Comparison of ENCODE assay signal across 8 cellular contexts in the genomic region with DNA sequence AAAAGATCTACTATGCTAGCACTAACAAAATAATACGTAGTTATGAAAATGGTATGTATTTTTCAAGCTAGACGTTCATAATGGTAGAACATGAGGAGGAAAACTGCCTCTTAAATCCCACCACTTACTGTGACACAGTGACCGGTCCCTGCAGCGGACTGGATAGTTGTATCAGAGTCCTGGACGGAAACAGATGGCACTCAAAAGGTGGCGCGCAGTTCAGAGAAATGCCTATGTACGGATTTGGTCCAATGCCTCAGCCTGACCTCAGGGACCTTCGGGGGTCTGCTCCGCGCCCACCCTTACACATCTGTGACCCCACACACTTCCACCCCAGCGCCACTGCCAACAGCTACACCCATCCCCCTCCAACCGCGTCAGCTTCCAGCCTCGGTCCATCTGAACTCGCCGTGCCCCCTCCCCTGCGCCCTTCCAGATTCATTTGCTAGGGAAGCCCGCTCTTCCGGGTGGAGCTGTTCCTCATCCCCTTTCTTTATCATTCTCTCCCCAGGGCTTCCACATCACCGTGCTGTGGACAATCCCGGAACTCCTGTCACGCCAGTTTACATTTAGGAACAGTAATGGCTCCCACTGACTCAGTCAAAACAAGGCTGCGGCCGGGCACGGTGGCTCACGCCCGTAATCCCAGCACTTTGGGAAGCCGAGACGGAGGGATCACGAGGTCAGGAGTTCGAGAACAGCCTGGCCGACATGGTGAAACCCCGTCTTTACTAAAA. TPM values are rescaled to one million over a fixed set of nuclear protein-coding genes. Genes with fewer than 3 reads are reported as not detected.
A peak's percentile ranks its signal among the peaks of the same experiment; 100 is the strongest.
DNase-seq lines count a peak whose midpoint lies in the region; ATAC-seq and TF ChIP-seq lines count a peak whose summit lies in the region.

No MANE protein-coding gene starts in this region.

- intact Hi-C loops in A673 (cut with micrococcal nuclease; ENCODE audit: unreplicated experiment) = no loop called here
- intact Hi-C loops in activated CD8-positive, alpha-beta T cell treated with anti-CD3 and anti-CD28 coated beads for 36 hours (cut with micrococcal nuclease) = no loop called here

- CTCF ChIA-PET in A673 (lab: Charles Lee) = interaction anchor here (0.6 to 1.2 kb wide), 2 partner anchors 14 to 57 kb away, joined by 3 to 9 read pairs; no protein-coding TSS in a partner anchor
- CTCF ChIA-PET in activated CD8-positive, alpha-beta T cell treated with anti-CD3 and anti-CD28 coated beads for 36 hours (lab: Charles Lee) = interaction anchor here (1.1 to 2.2 kb wide), 4 partner anchors 9 to 57 kb away, joined by 3 to 13 read pairs (median 4); partner anchors contain the start of gene TTYH1

- peak overlapping the region; percentile 73 to 99 (median 97) for H3K9ac ChIP-seq in subcutaneous abdominal adipose tissue (ENCODE audit: low read length in 5 of 5)

- H3K4me3 Mint-ChIP-seq in activated CD8-positive, alpha-beta T cell treated with anti-CD3 and anti-CD28 coated beads for 36 hours = peak overlapping the region; percentile 99

- H3K4me3 ChIP-seq in A673 (ENCODE audit: low read depth, low read length, poor library complexity, severe bottlenecking) = peak overlapping the region; percentile 85
- H3K4me3 ChIP-seq in epithelial cell of proximal tubule (ENCODE audit: low read depth, low read length) = peak overlapping the region; percentile 80
- H3K4me3 ChIP-seq in mononuclear cell (ENCODE audit: low read length) = peak overlapping the region; percentile 91
- peak overlapping the region; percentile 84 to 99 (median 90) for H3K4me3 ChIP-seq in subcutaneous abdominal adipose tissue (ENCODE audit: low read depth in 1 of 5, low read length in 5 of 5)

- ATAC-seq in GM18502 (IDR thresholded peaks at IDR 0.05; ENCODE audit: poor library complexity, unreplicated experiment) (peak; percentile 11), HG03045 (IDR thresholded peaks at IDR 0.05; ENCODE audit: unreplicated experiment) (no peak)
- ATAC-seq in activated CD8-positive, alpha-beta T cell treated with anti-CD3 and anti-CD28 coated beads for 36 hours = peak; percentile 11

- no peaks in the 10 kb centered on the region for H3K9me3 Mint-ChIP-seq in activated CD8-positive, alpha-beta T cell treated with anti-CD3 and anti-CD28 coated beads for 36 hours

- H3K4me1 ChIP-seq in A673 (ENCODE audit: insufficient read depth, low read length, poor library complexity, severe bottlenecking) = peaks cover 14% of the 10 kb centered on the region
- peaks cover 36% of the 10 kb centered on the region for H3K4me1 ChIP-seq in mononuclear cell (ENCODE audit: insufficient read depth, low read length)
- H3K4me1 ChIP-seq in subcutaneous abdominal adipose tissue (ENCODE audit: control insufficient read depth in 5 of 5, insufficient read depth in 5 of 5, low read length in 5 of 5) = peaks cover 4 to 49% (median 36%) of the 10 kb centered on the region in 5 donors

- H3K36me3 Mint-ChIP-seq in activated CD8-positive, alpha-beta T cell treated with anti-CD3 and anti-CD28 coated beads for 36 hours (ENCODE audit: low read depth) = peaks cover 53% of the 10 kb centered on the region

- BruUV-seq in A673 (replicated peaks; lab: Mats Ljungman, UMichigan) = TSS peak; percentile 57

- H3K4me1 Mint-ChIP-seq in activated CD8-positive, alpha-beta T cell treated with anti-CD3 and anti-CD28 coated beads for 36 hours (ENCODE audit: low read depth) = peaks cover 32% of the 10 kb centered on the region

- H3K27ac ChIP-seq in A673 (ENCODE audit: low read depth, low read length, poor library complexity, severe bottlenecking) (peak overlapping the region; percentile 98), subcutaneous abdominal adipose tissue (ENCODE audit: low read depth, low read length) (peak overlapping the region; percentile 98)

- peaks cover 2% of the 10 kb centered on the region for H3K27me3 Mint-ChIP-seq in activated CD8-positive, alpha-beta T cell treated with anti-CD3 and anti-CD28 coated beads for 36 hours

- peak overlapping the region; percentile 99 for H3K27ac Mint-ChIP-seq in activated CD8-positive, alpha-beta T cell treated with anti-CD3 and anti-CD28 coated beads for 36 hours

- peaks cover 37% of the 10 kb centered on the region for H3K36me3 ChIP-seq in A673 (ENCODE audit: insufficient read depth, low read length, poor library complexity, severe bottlenecking)
- H3K36me3 ChIP-seq in subcutaneous abdominal adipose tissue (ENCODE audit: control insufficient read depth in 5 of 5, insufficient read depth in 5 of 5, low read length in 5 of 5) = peaks cover 3 to 36% (median 34%) of the 10 kb centered on the region in 5 donors

- TF ChIP-seq CTCF in A673 (conservative IDR thresholded peaks at IDR 0.05; ENCODE audit: low read depth, low read length) (no peak), epithelial cell of proximal tubule (conservative IDR thresholded peaks at IDR 0.05; ENCODE audit: low read depth, low read length) (no peak)
- TF ChIP-seq CTCF in activated CD8-positive, alpha-beta T cell treated with anti-CD3 and anti-CD28 coated beads for 36 hours (IDR thresholded peaks at IDR 0.05) = no peak

- DNase-seq in A673 (ENCODE audit: low spot score) = peak; percentile 60
- DNase-seq in MV-4-11 (lab: John Stamatoyannopoulos, UW) = peak; percentile 52
- DNase-seq in activated CD8-positive, alpha-beta T cell treated with anti-CD3 and anti-CD28 coated beads for 36 hours = peak; percentile 59
- DNase-seq in epithelial cell of proximal tubule (ENCODE audit: low read depth) = no peak

- POLR2A ChIA-PET in A673 (lab: Charles Lee; ENCODE audit: low non-redundant PET) = interaction anchor here (0.6 to 0.7 kb wide), 2 partner anchors 11 to 28 kb away, joined by 3 to 4 read pairs; no protein-coding TSS in a partner anchor
- POLR2A ChIA-PET in activated CD8-positive, alpha-beta T cell treated with anti-CD3 and anti-CD28 coated beads for 36 hours (lab: Charles Lee) = interaction anchor here (0.6 to 4.5 kb wide), 13 partner anchors 8 to 289 kb away, joined by 3 to 38 read pairs (median 4); partner anchors contain the start of genes LENG1, LENG9, MBOAT7 and RPS9

- H3K9me3 ChIP-seq in A673 (ENCODE audit: low read depth, low read length, poor library complexity, severe bottlenecking) (no peaks in the 10 kb centered on the region), mononuclear cell (ENCODE audit: low read depth, low read length) (no peaks in the 10 kb centered on the region), subcutaneous abdominal adipose tissue (ENCODE audit: control insufficient read depth in 5 of 5, low read length in 5 of 5) (no peaks in the 10 kb centered on the region)

- H3K27me3 ChIP-seq in A673 (replicated peaks; ENCODE audit: insufficient read depth, low read depth, low read length, poor library complexity) (no peaks in the 10 kb centered on the region), mononuclear cell (ENCODE audit: insufficient read depth, low read length) (no peaks in the 10 kb centered on the region), subcutaneous abdominal adipose tissue (ENCODE audit: control insufficient read depth in 5 of 5, insufficient read depth in 4 of 5, low read length in 5 of 5) (no peaks in the 10 kb centered on the region)

RNA-seq across cellular contexts. Expression of gene LENG8, which starts 0.8 kb away (rescaled TPM):
- 129 and 149 TPM in 2 replicates for total RNA-seq in A673 (2021)
- 100 to 1,000 TPM; 165 to 170 TPM for total RNA-seq in activated CD8-positive, alpha-beta T cell treated with anti-CD3 and anti-CD28 coated beads for 36 hours
- total RNA-seq in epithelial cell of proximal tubule = 32.5 and 39.1 TPM in 2 replicates
- 123 TPM for total RNA-seq in mononuclear cell

RNA-seq across cellular contexts. Expression of gene LENG9, which starts 15.4 kb away (rescaled TPM):
- total RNA-seq in A673 (2021) (4.2 and 4.3 TPM in 2 replicates), epithelial cell of proximal tubule (2.7 and 4.1 TPM in 2 replicates), mononuclear cell (3.3 TPM)
- 1 to 10 TPM; 4.3 to 5.5 TPM for total RNA-seq in activated CD8-positive, alpha-beta T cell treated with anti-CD3 and anti-CD28 coated beads for 36 hours

RNA-seq across cellular contexts. Expression of gene CDC42EP5, which starts 24.9 kb away (rescaled TPM):
- total RNA-seq in A673 (2021) = 111 and 119 TPM in 2 replicates
- total RNA-seq in activated CD8-positive, alpha-beta T cell treated with anti-CD3 and anti-CD28 coated beads for 36 hours = under 1 TPM; 0.45 to 0.83 TPM
- 5.1 and 33.7 TPM in 2 replicates for total RNA-seq in epithelial cell of proximal tubule
- total RNA-seq in mononuclear cell = not detected

RNA-seq across cellular contexts. Expression of gene TTYH1, which starts 32.9 kb away (rescaled TPM):
- total RNA-seq in A673 (2021) (3.0 and 3.2 TPM in 2 replicates), epithelial cell of proximal tubule (3.6 TPM in 1 of 2 replicates, not detected in the other), mononuclear cell (0.31 TPM)
- under 1 TPM in 1 of 2 experiments, not detected in 1; 0.70 TPM for total RNA-seq in activated CD8-positive, alpha-beta T cell treated with anti-CD3 and anti-CD28 coated beads for 36 hours

RNA-seq across cellular contexts. Expression of gene LAIR2, which starts 54.4 kb away (rescaled TPM):
- total RNA-seq in A673 (2021) = not detected in 2 replicates
- 1 to 10 TPM; 1.5 to 2.1 TPM for total RNA-seq in activated CD8-positive, alpha-beta T cell treated with anti-CD3 and anti-CD28 coated beads for 36 hours
- not detected in 2 replicates for total RNA-seq in epithelial cell of proximal tubule
- total RNA-seq in mononuclear cell = 2.8 TPM
